33 cellular contexts compared by ENCODE assay signal in genomic region chr20:35756404-35756803, GRCh38.
"Had no signal": no experiment of that assay in that cellular context is flagged by ENCODE, and none has a peak within 500 bp of the region (broad histone marks: within the 10 kb centered on the region; RNA-seq: fewer than 3 reads in every experiment).

No MANE protein-coding gene starts in this region.

- ATAC-seq: activated T-helper 17 cell treated with anti-CD3 and anti-CD28 coated beads, Interleukin-2, amount 50 U/mL, for 72 hours; esophagus mucosa had no signal

- H3K27me3 ChIP-seq: brain microvascular endothelial cell, dorsolateral prefrontal cortex had no signal

- H3K36me3 Mint-ChIP-seq: activated naive CD8-positive, alpha-beta T cell had no signal

- DNase-seq: activated CD4-positive, alpha-beta T cell treated with anti-CD3 and anti-CD28 coated beads for 36 hours; activated CD4-positive, alpha-beta T cell treated with anti-CD3 and anti-CD28 coated beads, Interleukin-2, amount 10 ng/mL, durations not matched to agents 7 days and 5 days; activated CD4-positive, alpha-beta T cell treated with anti-CD3 and anti-CD28 coated beads, Interleukin-2, amount 50 U/mL, for 4 hours; activated CD4-positive, CD25-positive, alpha-beta regulatory T cell; activated CD4-positive, CD25-positive, alpha-beta regulatory T cell treated with anti-CD3 and anti-CD28 coated beads, Interleukin-2, amount 50 U/mL, for 72 hours; activated CD8-positive, alpha-beta memory T cell treated with anti-CD3 and anti-CD28 coated beads for 24 hours; activated CD8-positive, alpha-beta T cell treated with anti-CD3 and anti-CD28 coated beads for 36 hours; activated effector memory CD4-positive, alpha-beta T cell treated with Interleukin-2 at 50 U/mL for 16 hours; activated gamma-delta T cell treated with Interleukin-2 at 50 U/mL for 16 hours; activated naive CD4-positive, alpha-beta T cell treated with anti-CD3 and anti-CD28 coated beads, Interleukin-2, amount 50 U/mL, for 16 hours; activated naive CD4-positive, alpha-beta T cell treated with Interleukin-2 at 50 U/mL for 16 hours; activated T-cell treated with anti-CD3 and anti-CD28 coated beads, Interleukin-2, amount 50 U/mL, for 4 hours; amniotic stem cell; anterior cingulate cortex; brain microvascular endothelial cell; dorsolateral prefrontal cortex; effector memory CD4-positive, alpha-beta T cell; endodermal cell; foreskin fibroblast; head of caudate nucleus; T-helper 1 cell; T-helper 17 cell; T1000 had no signal

- H3K27ac ChIP-seq: brain microvascular endothelial cell, coronary artery, dorsolateral prefrontal cortex had no signal

- H3K9me3 Mint-ChIP-seq: activated CD4-positive, alpha-beta T cell treated with anti-CD3 and anti-CD28 coated beads, Interleukin-2, amount 10 ng/mL, durations not matched to agents 7 days and 5 days; activated CD8-positive, alpha-beta T cell treated with anti-CD3 and anti-CD28 coated beads for 36 hours; activated T-cell treated with anti-CD3 and anti-CD28 coated beads, Interleukin-2, amount 50 U/mL, for 4 hours; activated T-helper 17 cell treated with anti-CD3 and anti-CD28 coated beads, Interleukin-2, amount 50 U/mL, for 72 hours; central memory CD8-positive, alpha-beta T cell; dendritic cell treated with granulocyte-macrophage colony-stimulating factor and Interleukin-4, amounts not matched to agents 40 ng/mL and 50 ng/mL, for 4 days; endodermal cell; T-helper 2 cell treated with Interferon-gamma antibody and Interleukin-4, amounts not matched to agents 5 μg/mL and 100 μg/mL, for 36 hours had no signal

- H3K36me3 ChIP-seq: brain microvascular endothelial cell had no signal

- H3K27me3 Mint-ChIP-seq: activated CD4-positive, alpha-beta T cell treated with anti-CD3 and anti-CD28 coated beads for 36 hours; activated CD8-positive, alpha-beta T cell treated with anti-CD3 and anti-CD28 coated beads for 36 hours; activated naive CD8-positive, alpha-beta T cell; activated T-helper 17 cell treated with anti-CD3 and anti-CD28 coated beads, Interleukin-2, amount 50 U/mL, for 72 hours; central memory CD8-positive, alpha-beta T cell; dendritic cell treated with granulocyte-macrophage colony-stimulating factor and Interleukin-4, amounts not matched to agents 40 ng/mL and 50 ng/mL, for 4 days; T-helper 17 cell had no signal

- H3K4me3 Mint-ChIP-seq: activated CD4-positive, alpha-beta T cell treated with anti-CD3 and anti-CD28 coated beads for 36 hours; activated CD4-positive, alpha-beta T cell treated with anti-CD3 and anti-CD28 coated beads, Interleukin-2, amount 10 ng/mL, durations not matched to agents 7 days and 5 days; activated CD8-positive, alpha-beta T cell treated with anti-CD3 and anti-CD28 coated beads for 36 hours; activated naive CD8-positive, alpha-beta T cell; activated T-cell treated with anti-CD3 and anti-CD28 coated beads, Interleukin-2, amount 50 U/mL, for 4 hours; activated T-helper 17 cell treated with anti-CD3 and anti-CD28 coated beads, Interleukin-2, amount 50 U/mL, for 72 hours; central memory CD8-positive, alpha-beta T cell; dendritic cell treated with granulocyte-macrophage colony-stimulating factor and Interleukin-4, amounts not matched to agents 40 ng/mL and 50 ng/mL, for 4 days; endodermal cell; T-helper 17 cell; T-helper 2 cell treated with Interferon-gamma antibody and Interleukin-4, amounts not matched to agents 5 μg/mL and 100 μg/mL, for 36 hours had no signal

- FAIRE-seq: astrocyte, bronchial epithelial cell, frontal cortex had no signal

- H3K27ac Mint-ChIP-seq: activated CD4-positive, alpha-beta T cell treated with anti-CD3 and anti-CD28 coated beads for 36 hours; activated CD4-positive, alpha-beta T cell treated with anti-CD3 and anti-CD28 coated beads, Interleukin-2, amount 10 ng/mL, durations not matched to agents 7 days and 5 days; activated CD8-positive, alpha-beta T cell treated with anti-CD3 and anti-CD28 coated beads for 36 hours; activated naive CD8-positive, alpha-beta T cell; activated T-helper 17 cell treated with anti-CD3 and anti-CD28 coated beads, Interleukin-2, amount 50 U/mL, for 72 hours; dendritic cell treated with granulocyte-macrophage colony-stimulating factor and Interleukin-4, amounts not matched to agents 40 ng/mL and 50 ng/mL, for 4 days; endodermal cell; T-helper 2 cell treated with Interferon-gamma antibody and Interleukin-4, amounts not matched to agents 5 μg/mL and 100 μg/mL, for 36 hours had no signal

- H3K4me3 ChIP-seq: coronary artery, dorsolateral prefrontal cortex had no signal

- H3K4me1 Mint-ChIP-seq: activated T-helper 17 cell treated with anti-CD3 and anti-CD28 coated beads, Interleukin-2, amount 50 U/mL, for 72 hours; endodermal cell had no signal
